Comparison of ENCODE assay signal across 7 cellular contexts in the genomic region with DNA sequence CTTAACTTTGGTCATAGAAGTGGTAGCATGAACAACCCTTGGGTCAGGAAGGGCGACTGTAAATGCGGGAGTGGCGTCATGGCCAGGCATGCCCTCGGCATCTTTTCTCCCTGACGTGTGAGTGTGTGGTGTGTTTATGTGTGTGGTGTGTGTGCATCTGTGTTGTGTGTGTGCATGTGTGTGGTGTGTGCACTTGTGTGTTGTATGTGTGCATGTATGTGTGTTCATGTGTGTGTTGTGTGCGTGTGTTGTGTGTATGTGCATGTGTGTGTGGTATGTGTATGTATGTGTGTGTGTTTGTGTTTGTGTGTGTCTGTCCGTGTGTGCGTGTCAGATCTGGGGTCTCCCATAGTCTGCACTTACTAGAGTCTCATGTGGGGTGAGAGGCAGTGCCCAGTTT.
DNase-seq lines count a peak whose midpoint lies in the region; ATAC-seq and TF ChIP-seq lines count a peak whose summit lies in the region.
"Not testable (repeated sequence)": the region's sequence is repeated elsewhere in the genome, so short reads cannot be mapped to it uniquely, and the experiment has no call there.

No MANE protein-coding gene starts in this region.

- H2BK120ac ChIP-seq in IMR-90 (ENCODE audit: low read depth, low read length) = not testable (repeated sequence)

- H4K5ac ChIP-seq in IMR-90 (ENCODE audit: low read depth, low read length) = not testable (repeated sequence)

- H3K18ac ChIP-seq in IMR-90 (ENCODE audit: low read depth, low read length) = not testable (repeated sequence)

- H2BK15ac ChIP-seq in IMR-90 (ENCODE audit: low read depth, low read length) = not testable (repeated sequence)

- peak overlapping the region; percentile 64; the same call in 1 of the 2 replicates for H2AK5ac ChIP-seq in IMR-90 (ENCODE audit: low read depth, low read length)

- not testable (repeated sequence) for H4K8ac ChIP-seq in IMR-90 (ENCODE audit: low read depth in 2 of 2, low read length in 2 of 2)

- intact Hi-C loops in CD4-positive, alpha-beta memory T cell (cut with micrococcal nuclease); IMR-90 (cut with micrococcal nuclease); gastrocnemius medialis (cut with DNase I; ENCODE audit: low total_unique reads): not testable (repeated sequence)

- not testable (repeated sequence) for H3K9ac ChIP-seq in IMR-90 (ENCODE audit: low read depth, low read length)

- peak overlapping the region in 5 of 7 donors; percentile 13 to 76 (median 58) for H3K27ac Mint-ChIP-seq in CD4-positive, alpha-beta memory T cell
- H3K27ac Mint-ChIP-seq in brain (peak overlapping the region in 4 of 5 experiments; percentile 23 to 73 (median 37)), memory B cell (peak overlapping the region; percentile 39), neural crest cell (ENCODE audit: unreplicated experiment) (peak overlapping the region; percentile 38)

- not testable (repeated sequence) for H3K9me3 Mint-ChIP-seq in CD4-positive, alpha-beta memory T cell; memory B cell; neural crest cell
- peaks cover 0 to 12% (median 0%) of the 10 kb centered on the region in 5 experiments for H3K9me3 Mint-ChIP-seq in brain

- H3K27me3 Mint-ChIP-seq in CD4-positive, alpha-beta memory T cell; brain; memory B cell; neural crest cell (ENCODE audit: low read depth): not testable (repeated sequence)

- H3K79me1 ChIP-seq in IMR-90 (ENCODE audit: low read depth in 1 of 2, low read length in 2 of 2) = not testable (repeated sequence)

- not testable (repeated sequence) for H2BK20ac ChIP-seq in IMR-90 (ENCODE audit: low read depth, low read length)

- in situ Hi-C loops in IMR-90 (cut with MboI; ENCODE audit: low sequenced_read_pairs); gastrocnemius medialis (cut with MboI; ENCODE audit: low sequenced_read_pairs in 4 of 4): not testable (repeated sequence)

- not testable (repeated sequence) for H3K27me3 ChIP-seq in CD4-positive, alpha-beta memory T cell (ENCODE audit: insufficient read depth, low read length); IMR-90 (ENCODE audit: control insufficient read depth, insufficient read depth, low read length); gastrocnemius medialis

- 0 out of 2 replicates have a peak overlapping the region, but pooled peaks have one; percentile 16 for H3K4ac ChIP-seq in IMR-90 (ENCODE audit: low read depth, low read length)

- not testable (repeated sequence) for H3K4me3 ChIP-seq in CD4-positive, alpha-beta memory T cell (ENCODE audit: low read length in 2 of 2); IMR-90 (ENCODE audit: insufficient read depth, low read depth, low read length); gastrocnemius medialis

- H3K36me3 ChIP-seq in CD4-positive, alpha-beta memory T cell (ENCODE audit: insufficient read depth, low read length); IMR-90 (ENCODE audit: control insufficient read depth, insufficient read depth, low read length); gastrocnemius medialis: not testable (repeated sequence)

- not testable (repeated sequence) for TF ChIP-seq RAD21 in IMR-90 (IDR thresholded peaks at IDR 0.05; ENCODE audit: low read length)

- POLR2A ChIA-PET in CD4-positive, alpha-beta memory T cell (lab: Charles Lee; ENCODE audit: partially characterized antibody); IMR-90 (lab: Charles Lee; ENCODE audit: unreplicated experiment): not testable (repeated sequence)

- BruUV-seq in IMR-90 (replicated peaks; lab: Mats Ljungman, UMichigan) = not testable (repeated sequence)

- H3K4me3 Mint-ChIP-seq in CD4-positive, alpha-beta memory T cell; memory B cell; neural crest cell: not testable (repeated sequence)
- peak overlapping the region in 1 of 5 experiments; percentile 46 for H3K4me3 Mint-ChIP-seq in brain

- H3K27ac ChIP-seq in CD4-positive, alpha-beta memory T cell (ENCODE audit: low read depth, low read length); IMR-90 (ENCODE audit: insufficient read depth, low read length): not testable (repeated sequence)
- peak overlapping the region; percentile 72 for H3K27ac ChIP-seq in VCaP
- peak overlapping the region; percentile 79 to 93 (median 82) for H3K27ac ChIP-seq in gastrocnemius medialis

- H3K4me2 ChIP-seq in IMR-90 (ENCODE audit: low read depth, low read length) = not testable (repeated sequence)

- not testable (repeated sequence) for TF ChIP-seq CTCF in IMR-90 (conservative IDR thresholded peaks at IDR 0.05; ENCODE audit: low read depth, low read length); VCaP (conservative IDR thresholded peaks at IDR 0.05); brain (conservative IDR thresholded peaks at IDR 0.05); neural crest cell (conservative IDR thresholded peaks at IDR 0.05); gastrocnemius medialis (IDR thresholded peaks at IDR 0.05 in 4 of 5, conservative IDR thresholded peaks at IDR 0.05 in 1 of 5)

- H3K23ac ChIP-seq in IMR-90 (ENCODE audit: low read depth, low read length) = 0 out of 2 replicates have a peak overlapping the region, but pooled peaks have one; percentile 31

- not testable (repeated sequence) for H3K4me1 ChIP-seq in CD4-positive, alpha-beta memory T cell (ENCODE audit: insufficient read depth, low read length); IMR-90 (ENCODE audit: control insufficient read depth, insufficient read depth, low read length)
- H3K4me1 ChIP-seq in gastrocnemius medialis = peaks cover 38% of the 10 kb centered on the region in 2 donors

- peaks cover 29 to 51% (median 37%) of the 10 kb centered on the region in 4 donors for H3K4me1 Mint-ChIP-seq in CD4-positive, alpha-beta memory T cell
- H3K4me1 Mint-ChIP-seq in brain (peaks cover 42% of the 10 kb centered on the region), memory B cell (peaks cover 13% of the 10 kb centered on the region), neural crest cell (peaks cover 19% of the 10 kb centered on the region)

- H2BK5ac ChIP-seq in IMR-90 (ENCODE audit: low read depth, low read length, poor library complexity, severe bottlenecking) = peak overlapping the region; percentile 34

- DNase-seq in CD4-positive, alpha-beta memory T cell; IMR-90; memory B cell (ENCODE audit: low spot score in 2 of 2); neural crest cell (ENCODE audit: low read depth, low spot score); gastrocnemius medialis: not testable (repeated sequence)

- not testable (repeated sequence) for H2AK9ac ChIP-seq in IMR-90 (replicated peaks; ENCODE audit: low read depth, low read length, poor library complexity)

- CTCF ChIA-PET in CD4-positive, alpha-beta memory T cell (lab: Charles Lee; ENCODE audit: partially characterized antibody); IMR-90 (lab: Yijun Ruan, JAX): not testable (repeated sequence)

- peaks cover 12 to 13% of the 10 kb centered on the region in 2 donors for H3K36me3 Mint-ChIP-seq in CD4-positive, alpha-beta memory T cell
- H3K36me3 Mint-ChIP-seq in brain (peaks cover 18% of the 10 kb centered on the region), memory B cell (peaks cover 21% of the 10 kb centered on the region)
- H3K36me3 Mint-ChIP-seq in neural crest cell (ENCODE audit: low read depth) = not testable (repeated sequence)

- not testable (repeated sequence) for ATAC-seq in IMR-90 (ENCODE audit: low read depth); memory B cell (ENCODE audit: low read depth); gastrocnemius medialis

- not testable (repeated sequence) for H4K20me1 ChIP-seq in IMR-90 (ENCODE audit: insufficient read depth, low read length)

- H3K56ac ChIP-seq in IMR-90 (ENCODE audit: extremely low read depth, insufficient read depth, low read length) = not testable (repeated sequence)

- H3K9me1 ChIP-seq in IMR-90 (ENCODE audit: insufficient read depth, low read length) = not testable (repeated sequence)

- not testable (repeated sequence) for H2AFZ ChIP-seq in IMR-90 (replicated peaks; ENCODE audit: low read length, poor library complexity)

- not testable (repeated sequence) for H3K14ac ChIP-seq in IMR-90 (replicated peaks; ENCODE audit: low read depth, low read length)

- not testable (repeated sequence) for TF ChIP-seq POLR2A in IMR-90 (IDR thresholded peaks at IDR 0.05; ENCODE audit: low read depth, low read length); gastrocnemius medialis (IDR thresholded peaks at IDR 0.05)

- not testable (repeated sequence) for H4K91ac ChIP-seq in IMR-90 (ENCODE audit: insufficient read depth, low read depth, low read length)

- H3K9me3 ChIP-seq in CD4-positive, alpha-beta memory T cell (ENCODE audit: control insufficient read depth in 1 of 2, low read length in 2 of 2); IMR-90 (ENCODE audit: control insufficient read depth, insufficient read depth, low read length); gastrocnemius medialis: not testable (repeated sequence)

- dilution Hi-C loops in IMR-90 (cut with HindIII; ENCODE audit: low sequenced_read_pairs, unreplicated experiment) = not testable (repeated sequence)

- WGBS in IMR-90 (ENCODE audit: extremely low coverage in 2 of 2, insufficient read length in 1 of 2), 2 experiments = 100% methylated on average over 1 of the region's 8 CpGs; no CpG with 5 or more reads in 1 of the 2 experiments
